15 cellular contexts compared by ENCODE assay signal in the genomic region with DNA sequence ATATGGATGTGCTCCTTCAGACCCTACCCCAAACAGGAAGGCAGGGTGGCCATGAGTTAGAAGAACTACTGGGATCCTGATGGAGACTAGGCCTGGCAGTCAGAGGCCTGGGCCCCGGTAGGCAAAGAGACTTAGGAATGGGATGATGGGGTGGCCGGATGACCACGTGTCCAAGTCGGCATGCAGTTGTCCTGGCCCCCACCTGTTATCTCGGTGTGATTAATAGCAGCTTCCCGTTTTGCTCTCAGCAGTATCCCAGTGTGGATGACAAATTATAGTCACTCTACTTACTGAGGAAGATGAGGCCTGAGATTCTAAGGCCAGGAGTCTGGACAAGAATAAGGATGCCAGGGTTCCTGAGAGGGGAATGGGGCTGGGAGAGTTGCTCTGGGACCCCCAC. TPM values are rescaled to one million over a fixed set of nuclear protein-coding genes. Genes with fewer than 3 reads are reported as not detected.
DNase-seq lines count a peak whose midpoint lies in the region; ATAC-seq, FAIRE-seq and TF ChIP-seq lines count a peak whose summit lies in the region.
"Had no signal": no experiment of that assay in that cellular context is flagged by ENCODE, and none has a peak within 500 bp of the region (broad histone marks: within the 10 kb centered on the region; RNA-seq: fewer than 3 reads in every experiment).

No MANE protein-coding gene starts in this region.

- no peaks in the 10 kb centered on the region for H3K9me3 ChIP-seq in BLaER1 treated with 17β-estradiol and CSF1 and Interleukin-3, amounts not matched to agents 10 nM and 100 nM (replicated peaks in 1 of 11)
- H3K9me3 ChIP-seq in DND-41 (ENCODE audit: insufficient read depth, low read length, severe bottlenecking) (no peaks in the 10 kb centered on the region), kidney (ENCODE audit: control insufficient read depth in 1 of 2, low read length in 2 of 2) (no peaks in the 10 kb centered on the region)
- H3K9me3 ChIP-seq in effector memory CD4-positive, alpha-beta T cell (ENCODE audit: control insufficient read depth, low read length): no peaks in the 10 kb centered on the region
- H3K9me3 ChIP-seq: ovary had no signal

- H3K4me2 ChIP-seq in BLaER1 treated with 17β-estradiol and CSF1 and Interleukin-3, amounts not matched to agents 10 nM and 100 nM: peak overlapping the region; percentile 85 to 99 (median 95)
- H3K4me2 ChIP-seq in DND-41 (ENCODE audit: insufficient read depth, low read length): no peak overlapping the region

- peak overlapping the region; percentile 71 to 92 (median 87); a peak in 19 of 22 replicates for H3K27ac ChIP-seq in BLaER1 treated with 17β-estradiol and CSF1 and Interleukin-3, amounts not matched to agents 10 nM and 100 nM
- H3K27ac ChIP-seq in DND-41 (ENCODE audit: low read length): peak overlapping the region; percentile 23
- H3K27ac ChIP-seq in effector memory CD4-positive, alpha-beta T cell (ENCODE audit: insufficient read depth, low read length, poor library complexity, severe bottlenecking): peak overlapping the region; percentile 78
- peak overlapping the region; percentile 89 for H3K27ac ChIP-seq in rectal smooth muscle tissue (ENCODE audit: low read depth, low read length)
- H3K27ac ChIP-seq in kidney (ENCODE audit: low read depth in 2 of 2, low read length in 2 of 2): no peak overlapping the region

- DNase-seq in DND-41 (no peak), GF-D8 (lab: John Stamatoyannopoulos, UW) (no peak), kidney (no peak), NCI-H69 (lab: John Stamatoyannopoulos, UW) (no peak)
- DNase-seq in effector memory CD4-positive, alpha-beta T cell: no peak
- DNase-seq: activated CD8-positive, alpha-beta memory T cell treated with anti-CD3 and anti-CD28 coated beads for 24 hours; amniotic stem cell; COR-L47; NCI-H2171 treated with DMSO at 0.1 percent for 48 hours; stimulated activated CD4-positive, alpha-beta T cell treated with anti-CD3 and anti-CD28 coated beads, Interleukin-2, amount 100 ng/mL, for 48 hours had no signal

- no peaks in the 10 kb centered on the region for H4K20me1 ChIP-seq in BLaER1 treated with 17β-estradiol and CSF1 and Interleukin-3, amounts not matched to agents 10 nM and 100 nM
- H4K20me1 ChIP-seq in DND-41 (ENCODE audit: insufficient read depth, low read length): no peaks in the 10 kb centered on the region

- H3K4me3 ChIP-seq in BLaER1 treated with 17β-estradiol and CSF1 and Interleukin-3, amounts not matched to agents 10 nM and 100 nM: peak overlapping the region in 6 of 10 experiments; percentile 66 to 80 (median 74); a peak in 11 of 20 replicates
- H3K4me3 ChIP-seq in DND-41 (ENCODE audit: low read depth in 1 of 2, low read length in 2 of 2) (no peak overlapping the region), rectal smooth muscle tissue (ENCODE audit: low read length) (no peak overlapping the region), kidney (ENCODE audit: low read length in 2 of 2) (peak overlapping the region in 1 of 2 donors; percentile 70)
- H3K4me3 ChIP-seq in effector memory CD4-positive, alpha-beta T cell (ENCODE audit: insufficient read depth, low read depth, low read length, poor library complexity, severe bottlenecking): no peak overlapping the region

- ATAC-seq in DND-41 (ENCODE audit: insufficient read depth, low read depth) (no peak), GM18873 (IDR thresholded peaks at IDR 0.05; ENCODE audit: low FRiP score, unreplicated experiment) (no peak)

- no peak for TF ChIP-seq CTCF in DND-41 (IDR thresholded peaks at IDR 0.05; ENCODE audit: borderline replicate concordance, extremely low read depth, low read length, poor library complexity, severe bottlenecking)
- TF ChIP-seq CTCF in kidney (IDR thresholded peaks at IDR 0.05; ENCODE audit: borderline replicate concordance, extremely low read depth, insufficient read depth): no peak

- H3K79me2 ChIP-seq in DND-41 (ENCODE audit: insufficient read depth, low read length): no peaks in the 10 kb centered on the region

- H3K27me3 ChIP-seq in BLaER1 treated with 17β-estradiol and CSF1 and Interleukin-3, amounts not matched to agents 10 nM and 100 nM: no peaks in the 10 kb centered on the region
- H3K27me3 ChIP-seq in DND-41 (ENCODE audit: insufficient read depth, low read length, poor library complexity): peaks cover 5% of the 10 kb centered on the region
- no peaks in the 10 kb centered on the region for H3K27me3 ChIP-seq in effector memory CD4-positive, alpha-beta T cell (replicated peaks; ENCODE audit: control insufficient read depth, insufficient read depth, low read length, poor library complexity, severe bottlenecking)
- H3K27me3 ChIP-seq in rectal smooth muscle tissue (ENCODE audit: control insufficient read depth, insufficient read depth, low read length): no peaks in the 10 kb centered on the region
- H3K27me3 ChIP-seq: ovary had no signal

- FAIRE-seq in kidney (lab: Jason Lieb, UNC): no peak
- FAIRE-seq: frontal cortex had no signal

- H3K4me1 ChIP-seq in BLaER1 treated with 17β-estradiol and CSF1 and Interleukin-3, amounts not matched to agents 10 nM and 100 nM: peaks cover 67 to 83% (median 76%) of the 10 kb centered on the region in 10 experiments
- peaks cover 53% of the 10 kb centered on the region for H3K4me1 ChIP-seq in DND-41 (ENCODE audit: insufficient read depth, low read length)
- peaks cover 50% of the 10 kb centered on the region for H3K4me1 ChIP-seq in effector memory CD4-positive, alpha-beta T cell (ENCODE audit: control insufficient read depth, insufficient read depth, low read length, poor library complexity, severe bottlenecking)
- H3K4me1 ChIP-seq in rectal smooth muscle tissue (ENCODE audit: control insufficient read depth, insufficient read depth, low read length): peaks cover 8% of the 10 kb centered on the region
- peaks cover 10 to 17% of the 10 kb centered on the region in 2 donors for H3K4me1 ChIP-seq in kidney (ENCODE audit: control insufficient read depth in 1 of 2, insufficient read depth in 1 of 2, low read depth in 1 of 2, low read length in 2 of 2)

- no peak overlapping the region for H2AFZ ChIP-seq in DND-41 (ENCODE audit: low read depth, low read length)

- H3K9ac ChIP-seq in BLaER1 treated with 17β-estradiol and CSF1 and Interleukin-3, amounts not matched to agents 10 nM and 100 nM: peak overlapping the region in 7 of 11 experiments; percentile 73 to 88 (median 77); a peak in 8 of 22 replicates
- H3K9ac ChIP-seq in DND-41 (ENCODE audit: low read depth, low read length) (no peak overlapping the region), rectal smooth muscle tissue (ENCODE audit: low read length) (no peak overlapping the region), kidney (ENCODE audit: low read length in 2 of 2) (peak overlapping the region in 1 of 2 donors; percentile 95)

- intact Hi-C loops in kidney (cut with DNase I): no loop called here

- no peaks in the 10 kb centered on the region; a peak in 1 of 22 replicates for H3K36me3 ChIP-seq in BLaER1 treated with 17β-estradiol and CSF1 and Interleukin-3, amounts not matched to agents 10 nM and 100 nM
- H3K36me3 ChIP-seq in DND-41 (ENCODE audit: insufficient read depth, low read length): no peaks in the 10 kb centered on the region
- H3K36me3 ChIP-seq in effector memory CD4-positive, alpha-beta T cell (ENCODE audit: control insufficient read depth, insufficient read depth, low read length): no peaks in the 10 kb centered on the region
- peaks cover 6% of the 10 kb centered on the region for H3K36me3 ChIP-seq in rectal smooth muscle tissue (ENCODE audit: control insufficient read depth, insufficient read depth, low read length)
- H3K36me3 ChIP-seq in kidney (ENCODE audit: control insufficient read depth in 1 of 2, insufficient read depth in 2 of 2, low read length in 2 of 2): no peaks in the 10 kb centered on the region
- H3K36me3 ChIP-seq: ovary had no signal

RNA-seq across cellular contexts. Expression of gene TNFSF12, which starts 1.5 kb away (rescaled TPM):
- total RNA-seq in kidney: 48.0 TPM
- 61.8 TPM for polyA plus RNA-seq in kidney (ENCODE audit: insufficient read depth, low read depth, low replicate concordance)

RNA-seq across cellular contexts. Expression of gene TNFSF13, which starts 8.2 kb away (rescaled TPM):
- total RNA-seq in kidney: 99.2 TPM
- 68.6 TPM for polyA plus RNA-seq in kidney (ENCODE audit: insufficient read depth, low read depth, low replicate concordance)

RNA-seq across cellular contexts. Expression of gene SENP3, which starts 11.4 kb away (rescaled TPM):
- total RNA-seq in kidney: 43.5 TPM
- 50.3 TPM for polyA plus RNA-seq in kidney (ENCODE audit: insufficient read depth, low read depth, low replicate concordance)

RNA-seq across cellular contexts. Expression of gene CD68, which starts 29.1 kb away (rescaled TPM):
- 92.6 TPM for total RNA-seq in kidney
- 38.3 TPM for polyA plus RNA-seq in kidney (ENCODE audit: insufficient read depth, low read depth, low replicate concordance)

RNA-seq across cellular contexts. Expression of gene MPDU1, which starts 33.3 kb away (rescaled TPM):
- 54.2 TPM for total RNA-seq in kidney
- polyA plus RNA-seq in kidney (ENCODE audit: insufficient read depth, low read depth, low replicate concordance): 145 TPM

Comparison
In these comparisons a context has a peak if more than half of its experiments do, and no peak if none do; other contexts are left out.
1. H3K27ac ChIP-seq: peak in BLaER1 treated with 17β-estradiol and CSF1 and Interleukin-3, amounts not matched to agents 10 nM and 100 nM (11 of 11), DND-41 (single experiment), effector memory CD4-positive, alpha-beta T cell (single experiment) and rectal smooth muscle tissue (single experiment); none in kidney (0 of 2).
2. H3K4me3 ChIP-seq: peak in BLaER1 treated with 17β-estradiol and CSF1 and Interleukin-3, amounts not matched to agents 10 nM and 100 nM (6 of 10); none in DND-41 (0 of 2), effector memory CD4-positive, alpha-beta T cell (single experiment) and rectal smooth muscle tissue (single experiment).
3. H3K9ac ChIP-seq: peak in BLaER1 treated with 17β-estradiol and CSF1 and Interleukin-3, amounts not matched to agents 10 nM and 100 nM (7 of 11); none in DND-41 (single experiment) and rectal smooth muscle tissue (single experiment).